9 cellular contexts compared by ENCODE assay signal in the genomic region with DNA sequence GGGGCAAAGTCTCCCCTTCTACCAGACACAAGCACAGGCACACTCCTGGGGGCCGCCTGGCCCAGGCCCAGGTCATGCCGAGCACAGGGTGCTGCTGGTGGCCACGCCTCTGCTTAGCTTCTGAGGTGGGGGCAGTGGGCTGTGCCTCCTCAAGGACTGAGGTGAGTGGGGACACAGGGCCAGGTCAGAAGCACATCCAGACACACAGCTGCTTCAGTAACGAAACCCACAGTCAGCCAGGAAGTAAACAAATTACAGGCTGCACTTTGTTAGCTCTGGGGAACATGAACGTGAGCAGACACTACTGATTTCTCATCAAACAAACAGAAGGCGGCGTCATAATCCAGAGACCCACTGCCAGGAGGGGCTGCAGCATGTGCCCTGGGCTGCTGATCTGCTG.
DNase-seq lines count a peak whose midpoint lies in the region; ATAC-seq and TF ChIP-seq lines count a peak whose summit lies in the region.
"Had no signal": no experiment of that assay in that cellular context is flagged by ENCODE, and none has a peak within 500 bp of the region (broad histone marks: within the 10 kb centered on the region; RNA-seq: fewer than 3 reads in every experiment).

No MANE protein-coding gene starts in this region.

- in situ Hi-C loops in brain microvascular endothelial cell (cut with HindIII; ENCODE audit: low pct_ligation_motif_present, low sequenced_read_pairs), result no loop called here

- no peaks in the 10 kb centered on the region for H3K36me3 ChIP-seq in BLaER1 treated with 17β-estradiol and CSF1 and Interleukin-3, amounts not matched to agents 10 nM and 100 nM
- no peaks in the 10 kb centered on the region for H3K36me3 ChIP-seq in brain microvascular endothelial cell (replicated peaks)

- DNase-seq in SK-N-DZ (ENCODE audit: low spot score) (peak; percentile 26), dorsolateral prefrontal cortex (no peak), foreskin melanocyte (no peak), brain microvascular endothelial cell (no peak)
- DNase-seq: EL had no signal

- intact Hi-C loops in dorsolateral prefrontal cortex (cut with DNase I), result loop anchor here in 1 of 2 donors (10.0 kb wide), 1 partner anchor 129 kb away; no protein-coding TSS in a partner anchor

- H3K4me1 ChIP-seq in BLaER1 treated with 17β-estradiol and CSF1 and Interleukin-3, amounts not matched to agents 10 nM and 100 nM, result peaks cover 40 to 93% (median 63%) of the 10 kb centered on the region in 10 experiments

- peak overlapping the region; percentile 27 to 78 (median 69); a peak in 19 of 22 replicates for H3K27ac ChIP-seq in BLaER1 treated with 17β-estradiol and CSF1 and Interleukin-3, amounts not matched to agents 10 nM and 100 nM
- H3K27ac ChIP-seq in dorsolateral prefrontal cortex (peak overlapping the region in 16 of 59 donors; percentile 3 to 76 (median 32)), brain microvascular endothelial cell (no peak overlapping the region)

- peak overlapping the region; percentile 58 to 95 (median 68) for H3K4me2 ChIP-seq in BLaER1 treated with 17β-estradiol and CSF1 and Interleukin-3, amounts not matched to agents 10 nM and 100 nM

- ATAC-seq in HG03280 (IDR thresholded peaks at IDR 0.05; ENCODE audit: unreplicated experiment) (peak; percentile 50), HG03571 (IDR thresholded peaks at IDR 0.05; ENCODE audit: unreplicated experiment) (no peak)

- no peaks in the 10 kb centered on the region for H3K27me3 ChIP-seq in BLaER1 treated with 17β-estradiol and CSF1 and Interleukin-3, amounts not matched to agents 10 nM and 100 nM
- H3K27me3 ChIP-seq in dorsolateral prefrontal cortex (no peaks in the 10 kb centered on the region), brain microvascular endothelial cell (replicated peaks) (no peaks in the 10 kb centered on the region)

- peaks cover 0 to 12% (median 7%) of the 10 kb centered on the region in 11 experiments; a peak in 5 of 22 replicates for H3K9me3 ChIP-seq in BLaER1 treated with 17β-estradiol and CSF1 and Interleukin-3, amounts not matched to agents 10 nM and 100 nM (replicated peaks in 1 of 11)

- H3K4me3 ChIP-seq in BLaER1 treated with 17β-estradiol and CSF1 and Interleukin-3, amounts not matched to agents 10 nM and 100 nM, result no peak overlapping the region; a peak in 2 of 20 replicates
- no peak overlapping the region for H3K4me3 ChIP-seq in dorsolateral prefrontal cortex
- H3K4me3 ChIP-seq in brain microvascular endothelial cell (ENCODE audit: low read depth, low read length), result no peak overlapping the region

- no peaks in the 10 kb centered on the region for H4K20me1 ChIP-seq in BLaER1 treated with 17β-estradiol and CSF1 and Interleukin-3, amounts not matched to agents 10 nM and 100 nM

- TF ChIP-seq CTCF in dorsolateral prefrontal cortex (IDR thresholded peaks at IDR 0.05 in 54 of 56, conservative IDR thresholded peaks at IDR 0.05 in 2 of 56; ENCODE audit: low read depth in 1 of 56, partially characterized antibody in 56 of 56) (no peak), brain microvascular endothelial cell (IDR thresholded peaks at IDR 0.05; ENCODE audit: low read depth, low read length, missing control alignments) (no peak)

- peak overlapping the region in 10 of 11 experiments; percentile 7 to 67 (median 53); a peak in 17 of 22 replicates for H3K9ac ChIP-seq in BLaER1 treated with 17β-estradiol and CSF1 and Interleukin-3, amounts not matched to agents 10 nM and 100 nM

- peak; percentile 32 for TF ChIP-seq POLR2A in GM19099 (IDR thresholded peaks at IDR 0.05; ENCODE audit: extremely low read depth, insufficient read length, low read depth)
